Comparison of ENCODE assay signal across 11 cellular contexts in genomic region chr1:38622197-38622596, GRCh38.
"Had no signal": no experiment of that assay in that cellular context is flagged by ENCODE, and none has a peak within 500 bp of the region (broad histone marks: within the 10 kb centered on the region; RNA-seq: fewer than 3 reads in every experiment).

No MANE protein-coding gene starts in this region.

- FAIRE-seq: H1, H54 had no signal

- DNase-seq: GM23248, GOT3, H7, H9, HCEC 1CT, HFFc6 had no signal

- H2AFZ ChIP-seq: GM23248, GM23338 had no signal

- H3K4me1 ChIP-seq: HAP-1 had no signal

- H3K4me3 Mint-ChIP-seq: GM23338, H9, HFFc6 had no signal

- H3K9ac ChIP-seq: GM23248 had no signal

- H3K9me3 Mint-ChIP-seq: GM23338, H9 had no signal

- H3K4me2 ChIP-seq: GM23338 had no signal

- H3K27ac ChIP-seq: GM23248 had no signal

- H3K9me3 ChIP-seq: HAP-1 had no signal

- H3K36me3 ChIP-seq: HAP-1 had no signal

- H3K4me3 ChIP-seq: GM23248, GM23338, HAP-1 had no signal

- ATAC-seq: GM23338, HCT116 had no signal
